ENCODE assay signal across 11 cellular contexts in genomic region chr10:13831711-13832110, GRCh38.
DNase-seq lines count a peak whose midpoint lies in the region; ATAC-seq, FAIRE-seq and TF ChIP-seq lines count a peak whose summit lies in the region.
"Had no signal": no experiment of that assay in that cellular context is flagged by ENCODE, and none has a peak within 500 bp of the region (broad histone marks: within the 10 kb centered on the region; RNA-seq: fewer than 3 reads in every experiment).

No MANE protein-coding gene starts in this region.

- H3K4me3 Mint-ChIP-seq in astrocyte (ENCODE audit: unreplicated experiment) (no peak overlapping the region), neural progenitor cell (peak overlapping the region; percentile 14)

- peaks cover 20% of the 10 kb centered on the region for H4K20me1 ChIP-seq in astrocyte (ENCODE audit: insufficient read depth, low read length)
- H4K20me1 ChIP-seq in neural progenitor cell (ENCODE audit: low read depth): no peaks in the 10 kb centered on the region
- H4K20me1 ChIP-seq in osteoblast (ENCODE audit: insufficient read depth, low read length): no peaks in the 10 kb centered on the region

- H3K79me2 ChIP-seq in astrocyte (ENCODE audit: insufficient read depth, low read length) (peaks cover 80% of the 10 kb centered on the region), neural progenitor cell (ENCODE audit: low read depth) (peaks cover 3% of the 10 kb centered on the region), osteoblast (ENCODE audit: insufficient read depth, low read length) (peaks cover 43% of the 10 kb centered on the region)

- no peak for DNase-seq in astrocyte (ENCODE audit: low read depth)
- DNase-seq in neural progenitor cell (ENCODE audit: low spot score): peak; percentile 43
- DNase-seq in osteoblast (ENCODE audit: insufficient read length, low spot score, missing footprints): no peak
- no peak for DNase-seq in NCI-H226
- DNase-seq in NCI-H510A (lab: John Stamatoyannopoulos, UW): no peak
- DNase-seq in mesenteric fat pad (ENCODE audit: low spot score): no peak
- DNase-seq: activated CD8-positive, alpha-beta memory T cell treated with anti-CD3 and anti-CD28 coated beads, Interleukin-2, amount 50 U/mL, for 4 hours; NCI-H146 had no signal

- H3F3A ChIP-seq in neural progenitor cell (ENCODE audit: low read depth): peaks cover 13% of the 10 kb centered on the region

- H3K27ac ChIP-seq in astrocyte (ENCODE audit: low read depth, low read length): peak overlapping the region; percentile 43
- peak overlapping the region; percentile 32 for H3K27ac ChIP-seq in neural progenitor cell
- H3K27ac ChIP-seq in osteoblast (ENCODE audit: low read depth, low read length): no peak overlapping the region

- H3K27ac Mint-ChIP-seq in astrocyte (ENCODE audit: unreplicated experiment): no peak overlapping the region
- H3K27ac Mint-ChIP-seq in neural progenitor cell: peak overlapping the region; percentile 99

- H3K4me2 ChIP-seq in astrocyte (ENCODE audit: low read length): peak overlapping the region; percentile 41
- peak overlapping the region; percentile 45 for H3K4me2 ChIP-seq in neural progenitor cell
- H3K4me2 ChIP-seq in osteoblast (ENCODE audit: insufficient read depth, low read length): no peak overlapping the region

- H3K9me3 Mint-ChIP-seq in astrocyte (ENCODE audit: unreplicated experiment): peaks cover 3% of the 10 kb centered on the region
- H3K9me3 Mint-ChIP-seq in neural progenitor cell: no peaks in the 10 kb centered on the region

- FAIRE-seq in astrocyte (lab: Jason Lieb, UNC): no peak

- peaks cover 17% of the 10 kb centered on the region for H3K4me1 Mint-ChIP-seq in astrocyte (ENCODE audit: low read depth, unreplicated experiment)
- peaks cover 70% of the 10 kb centered on the region for H3K4me1 Mint-ChIP-seq in neural progenitor cell

- no peak overlapping the region for H3K4me3 ChIP-seq in astrocyte (ENCODE audit: insufficient read depth, low read depth, low read length)
- H3K4me3 ChIP-seq in neural progenitor cell: no peak overlapping the region
- H3K4me3 ChIP-seq in osteoblast (ENCODE audit: insufficient read depth, low read length): no peak overlapping the region
- H3K4me3 ChIP-seq: skin epidermis had no signal

- H3K4me1 ChIP-seq in astrocyte (ENCODE audit: insufficient read depth, low read length): peaks cover 17% of the 10 kb centered on the region
- H3K4me1 ChIP-seq in neural progenitor cell: peaks cover 42% of the 10 kb centered on the region
- H3K4me1 ChIP-seq in osteoblast (ENCODE audit: insufficient read depth, low read length): peaks cover 6% of the 10 kb centered on the region

- H3K9me3 ChIP-seq in astrocyte (ENCODE audit: insufficient read depth, low read depth, low read length) (no peaks in the 10 kb centered on the region), neural progenitor cell (ENCODE audit: low read depth) (no peaks in the 10 kb centered on the region), osteoblast (ENCODE audit: low read depth, low read length) (no peaks in the 10 kb centered on the region)

- H3K27me3 ChIP-seq in astrocyte (ENCODE audit: insufficient read depth, low read length) (no peaks in the 10 kb centered on the region), neural progenitor cell (no peaks in the 10 kb centered on the region), osteoblast (ENCODE audit: insufficient read depth, low read length) (no peaks in the 10 kb centered on the region)

- H3K36me3 ChIP-seq in astrocyte (ENCODE audit: insufficient read depth, low read length) (no peaks in the 10 kb centered on the region), neural progenitor cell (no peaks in the 10 kb centered on the region), osteoblast (ENCODE audit: insufficient read depth, low read length) (no peaks in the 10 kb centered on the region)

- H2AFZ ChIP-seq in astrocyte (ENCODE audit: low read depth, low read length) (no peak overlapping the region), neural progenitor cell (replicated peaks) (no peak overlapping the region), osteoblast (ENCODE audit: low read length) (no peak overlapping the region)

- peak; percentile 53 for ATAC-seq in GM18867 (IDR thresholded peaks at IDR 0.05; ENCODE audit: unreplicated experiment)
- peak; percentile 82 for ATAC-seq in HG03103 (IDR thresholded peaks at IDR 0.05; ENCODE audit: low read depth, unreplicated experiment)

- H3K9ac ChIP-seq in astrocyte (ENCODE audit: low read length): peak overlapping the region; percentile 26
- H3K9ac ChIP-seq in neural progenitor cell: no peak overlapping the region

- H3K36me3 Mint-ChIP-seq in astrocyte (ENCODE audit: low read depth, unreplicated experiment) (peaks cover 9% of the 10 kb centered on the region), neural progenitor cell (peaks cover 7% of the 10 kb centered on the region)

- no peak for TF ChIP-seq CTCF in astrocyte (IDR thresholded peaks at IDR 0.05; ENCODE audit: insufficient read depth, low read depth, low read length)
- TF ChIP-seq CTCF in neural progenitor cell (IDR thresholded peaks at IDR 0.05): no peak
- TF ChIP-seq CTCF in osteoblast (IDR thresholded peaks at IDR 0.05; ENCODE audit: extremely low read depth, low read depth, low read length): no peak

- H3K27me3 Mint-ChIP-seq in astrocyte (ENCODE audit: low read depth, unreplicated experiment) (no peaks in the 10 kb centered on the region), neural progenitor cell (ENCODE audit: insufficient read depth, low read depth) (peaks cover 6% of the 10 kb centered on the region)
